In the genomic region with DNA sequence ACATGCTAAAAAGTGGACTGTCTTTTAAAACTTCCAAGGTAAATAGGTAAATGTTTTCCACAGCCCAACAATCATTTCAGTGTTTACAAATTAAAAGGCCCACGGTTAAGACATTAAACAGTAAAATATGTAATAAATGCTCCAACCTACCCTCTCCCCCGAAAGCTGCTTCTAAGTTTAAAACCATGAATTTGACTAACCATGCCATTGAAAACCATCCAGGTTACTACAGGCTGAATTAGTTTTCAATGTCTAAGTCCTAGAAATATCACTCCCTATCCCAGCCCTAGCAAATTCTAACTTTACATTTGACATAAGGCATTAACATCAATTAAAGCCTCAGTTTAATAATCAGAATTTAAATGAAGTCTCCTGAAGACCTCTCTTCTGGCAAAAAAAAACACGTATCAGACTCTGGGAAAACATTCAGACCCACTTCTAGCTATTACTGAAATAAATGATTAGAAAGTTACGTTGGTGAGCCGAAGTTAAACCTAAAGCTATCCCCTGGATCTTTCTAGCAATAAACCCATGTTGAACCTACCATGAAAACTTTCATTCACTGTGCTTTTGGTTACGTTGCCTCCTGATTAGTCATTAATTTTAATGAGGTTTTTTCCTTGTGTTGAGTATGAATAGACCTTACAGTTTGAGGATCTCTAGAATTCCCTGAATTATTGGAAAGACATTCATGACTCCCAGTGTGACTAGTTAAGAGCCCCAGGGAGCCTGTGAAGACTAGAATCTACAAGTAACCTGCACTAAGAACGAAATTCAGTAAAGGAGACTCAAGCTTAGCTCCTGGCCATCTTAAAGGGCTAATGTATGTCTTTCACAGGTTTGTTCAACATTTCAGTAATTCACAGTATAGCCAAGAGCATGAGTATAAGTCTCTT, we compare ENCODE assay signal across 1 cellular context.
TF ChIP-seq lines count a peak whose summit lies in the region.

No MANE protein-coding gene starts in this region.

TF ChIP-seq in K562, 482 proteins besides CTCF, POLR2A, EP300 and RAD21 (continues in another document):
- TF ChIP-seq CAMTA2 (CRISPR knock-in tag; conservative IDR thresholded peaks at IDR 0.05) (no peak), ELF2 (CRISPR knock-in tag; IDR thresholded peaks at IDR 0.05) (no peak), NFE2L1 (tag; IDR thresholded peaks at IDR 0.05; ENCODE audit: borderline replicate concordance, low read depth) (no peak), TAL1 (IDR thresholded peaks at IDR 0.05) (no peak), POLR2AphosphoS2 (IDR thresholded peaks at IDR 0.05; ENCODE audit: low read length) (peak; percentile 92), ZNF408 (CRISPR knock-in tag; IDR thresholded peaks at IDR 0.05; ENCODE audit: low read depth) (no peak), RUNX1 (IDR thresholded peaks at IDR 0.05; ENCODE audit: low read depth) (no peak), SP2 (IDR thresholded peaks at IDR 0.05; ENCODE audit: extremely low read depth, low read depth, low read length, poor library complexity, severe bottlenecking) (no peak), TRIM28 (IDR thresholded peaks at IDR 0.05) (no peak), ARID2 (IDR thresholded peaks at IDR 0.05) (no peak), ZFP36 (IDR thresholded peaks at IDR 0.05; ENCODE audit: low read depth, low read length, partially characterized antibody) (no peak), EP400 (IDR thresholded peaks at IDR 0.05) (no peak), OTX1 (CRISPR knock-in tag; IDR thresholded peaks at IDR 0.05) (peak; percentile 62; the same call in 1 of the 2 replicates), XRCC3 (IDR thresholded peaks at IDR 0.05) (no peak), FOXM1 (IDR thresholded peaks at IDR 0.05; ENCODE audit: low read depth) (no peak), FOXM1 (CRISPR knock-in tag; IDR thresholded peaks at IDR 0.05; ENCODE audit: low read depth) (no peak), IRF2 (CRISPR knock-in tag; IDR thresholded peaks at IDR 0.05) (no peak), ZNF431 (CRISPR knock-in tag; IDR thresholded peaks at IDR 0.05) (no peak), SAFB (IDR thresholded peaks at IDR 0.05; ENCODE audit: borderline replicate concordance, low read depth, low read length) (no peak), MTA2 (IDR thresholded peaks at IDR 0.05; ENCODE audit: low read depth) (no peak), HDAC2 (IDR thresholded peaks at IDR 0.05) (no peak), SIRT6 (IDR thresholded peaks at IDR 0.05; ENCODE audit: low read depth, low read length) (no peak), CC2D1A (IDR thresholded peaks at IDR 0.05) (no peak), THRAP3 (IDR thresholded peaks at IDR 0.05; ENCODE audit: borderline replicate concordance) (no peak), SUPT5H (IDR thresholded peaks at IDR 0.05) (peak; percentile 72), MYC (IDR thresholded peaks at IDR 0.05; ENCODE audit: low read depth, low read length) (no peak), MYC (CRISPR knock-in tag; IDR thresholded peaks at IDR 0.05; ENCODE audit: borderline replicate concordance, low read depth) (no peak), FUS (optimal IDR thresholded peaks at IDR 0.05; ENCODE audit: low read depth, low read length) (peak; percentile 48), TCF7 (IDR thresholded peaks at IDR 0.05; ENCODE audit: borderline replicate concordance) (no peak), ZNF175 (CRISPR knock-in tag; IDR thresholded peaks at IDR 0.05; ENCODE audit: low read depth) (0 out of 2 replicates have a peak, but pooled peaks have one; percentile 27), ETS2 (tag; IDR thresholded peaks at IDR 0.05; ENCODE audit: borderline replicate concordance, poor library complexity, severe bottlenecking) (no peak), ZNF717 (CRISPR knock-in tag; IDR thresholded peaks at IDR 0.05) (no peak), HNRNPH1 (optimal IDR thresholded peaks at IDR 0.05; ENCODE audit: low read depth, low read length) (no peak), GTF2A2 (tag; IDR thresholded peaks at IDR 0.05) (no peak), POLR2G (IDR thresholded peaks at IDR 0.05; ENCODE audit: low read depth, low read length) (peak; percentile 66), NCOA6 (IDR thresholded peaks at IDR 0.05) (no peak), SRSF9 (IDR thresholded peaks at IDR 0.05; ENCODE audit: borderline replicate concordance, low read depth, low read length) (no peak), NUFIP1 (IDR thresholded peaks at IDR 0.05; ENCODE audit: partially characterized antibody) (no peak), HEY1 (CRISPR knock-in tag; IDR thresholded peaks at IDR 0.05; ENCODE audit: borderline replicate concordance) (no peak), TAF9B (IDR thresholded peaks at IDR 0.05; ENCODE audit: partially characterized antibody) (no peak)
- TF ChIP-seq, protein P1, sequence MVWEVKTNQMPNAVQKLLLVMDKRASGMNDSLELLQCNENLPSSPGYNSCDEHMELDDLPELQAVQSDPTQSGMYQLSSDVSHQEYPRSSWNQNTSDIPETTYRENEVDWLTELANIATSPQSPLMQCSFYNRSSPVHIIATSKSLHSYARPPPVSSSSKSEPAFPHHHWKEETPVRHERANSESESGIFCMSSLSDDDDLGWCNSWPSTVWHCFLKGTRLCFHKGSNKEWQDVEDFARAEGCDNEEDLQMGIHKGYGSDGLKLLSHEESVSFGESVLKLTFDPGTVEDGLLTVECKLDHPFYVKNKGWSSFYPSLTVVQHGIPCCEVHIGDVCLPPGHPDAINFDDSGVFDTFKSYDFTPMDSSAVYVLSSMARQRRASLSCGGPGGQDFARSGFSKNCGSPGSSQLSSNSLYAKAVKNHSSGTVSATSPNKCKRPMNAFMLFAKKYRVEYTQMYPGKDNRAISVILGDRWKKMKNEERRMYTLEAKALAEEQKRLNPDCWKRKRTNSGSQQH (CRISPR knock-in tag; IDR thresholded peaks at IDR 0.05): peak; percentile 24; the same call in 1 of the 2 replicates
- TF ChIP-seq, protein P2, sequence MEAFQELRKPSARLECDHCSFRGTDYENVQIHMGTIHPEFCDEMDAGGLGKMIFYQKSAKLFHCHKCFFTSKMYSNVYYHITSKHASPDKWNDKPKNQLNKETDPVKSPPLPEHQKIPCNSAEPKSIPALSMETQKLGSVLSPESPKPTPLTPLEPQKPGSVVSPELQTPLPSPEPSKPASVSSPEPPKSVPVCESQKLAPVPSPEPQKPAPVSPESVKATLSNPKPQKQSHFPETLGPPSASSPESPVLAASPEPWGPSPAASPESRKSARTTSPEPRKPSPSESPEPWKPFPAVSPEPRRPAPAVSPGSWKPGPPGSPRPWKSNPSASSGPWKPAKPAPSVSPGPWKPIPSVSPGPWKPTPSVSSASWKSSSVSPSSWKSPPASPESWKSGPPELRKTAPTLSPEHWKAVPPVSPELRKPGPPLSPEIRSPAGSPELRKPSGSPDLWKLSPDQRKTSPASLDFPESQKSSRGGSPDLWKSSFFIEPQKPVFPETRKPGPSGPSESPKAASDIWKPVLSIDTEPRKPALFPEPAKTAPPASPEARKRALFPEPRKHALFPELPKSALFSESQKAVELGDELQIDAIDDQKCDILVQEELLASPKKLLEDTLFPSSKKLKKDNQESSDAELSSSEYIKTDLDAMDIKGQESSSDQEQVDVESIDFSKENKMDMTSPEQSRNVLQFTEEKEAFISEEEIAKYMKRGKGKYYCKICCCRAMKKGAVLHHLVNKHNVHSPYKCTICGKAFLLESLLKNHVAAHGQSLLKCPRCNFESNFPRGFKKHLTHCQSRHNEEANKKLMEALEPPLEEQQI (IDR thresholded peaks at IDR 0.05): no peak
- TF ChIP-seq, protein P3, sequence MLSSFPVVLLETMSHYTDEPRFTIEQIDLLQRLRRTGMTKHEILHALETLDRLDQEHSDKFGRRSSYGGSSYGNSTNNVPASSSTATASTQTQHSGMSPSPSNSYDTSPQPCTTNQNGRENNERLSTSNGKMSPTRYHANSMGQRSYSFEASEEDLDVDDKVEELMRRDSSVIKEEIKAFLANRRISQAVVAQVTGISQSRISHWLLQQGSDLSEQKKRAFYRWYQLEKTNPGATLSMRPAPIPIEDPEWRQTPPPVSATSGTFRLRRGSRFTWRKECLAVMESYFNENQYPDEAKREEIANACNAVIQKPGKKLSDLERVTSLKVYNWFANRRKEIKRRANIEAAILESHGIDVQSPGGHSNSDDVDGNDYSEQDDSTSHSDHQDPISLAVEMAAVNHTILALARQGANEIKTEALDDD (IDR thresholded peaks at IDR 0.05): peak; percentile 85
- TF ChIP-seq, protein P4, sequence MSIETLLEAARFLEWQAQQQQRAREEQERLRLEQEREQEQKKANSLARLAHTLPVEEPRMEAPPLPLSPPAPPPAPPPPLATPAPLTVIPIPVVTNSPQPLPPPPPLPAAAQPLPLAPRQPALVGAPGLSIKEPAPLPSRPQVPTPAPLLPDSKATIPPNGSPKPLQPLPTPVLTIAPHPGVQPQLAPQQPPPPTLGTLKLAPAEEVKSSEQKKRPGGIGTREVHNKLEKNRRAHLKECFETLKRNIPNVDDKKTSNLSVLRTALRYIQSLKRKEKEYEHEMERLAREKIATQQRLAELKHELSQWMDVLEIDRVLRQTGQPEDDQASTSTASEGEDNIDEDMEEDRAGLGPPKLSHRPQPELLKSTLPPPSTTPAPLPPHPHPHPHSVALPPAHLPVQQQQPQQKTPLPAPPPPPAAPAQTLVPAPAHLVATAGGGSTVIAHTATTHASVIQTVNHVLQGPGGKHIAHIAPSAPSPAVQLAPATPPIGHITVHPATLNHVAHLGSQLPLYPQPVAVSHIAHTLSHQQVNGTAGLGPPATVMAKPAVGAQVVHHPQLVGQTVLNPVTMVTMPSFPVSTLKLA (conservative IDR thresholded peaks at IDR 0.05): no peak
- TF ChIP-seq, protein P5, sequence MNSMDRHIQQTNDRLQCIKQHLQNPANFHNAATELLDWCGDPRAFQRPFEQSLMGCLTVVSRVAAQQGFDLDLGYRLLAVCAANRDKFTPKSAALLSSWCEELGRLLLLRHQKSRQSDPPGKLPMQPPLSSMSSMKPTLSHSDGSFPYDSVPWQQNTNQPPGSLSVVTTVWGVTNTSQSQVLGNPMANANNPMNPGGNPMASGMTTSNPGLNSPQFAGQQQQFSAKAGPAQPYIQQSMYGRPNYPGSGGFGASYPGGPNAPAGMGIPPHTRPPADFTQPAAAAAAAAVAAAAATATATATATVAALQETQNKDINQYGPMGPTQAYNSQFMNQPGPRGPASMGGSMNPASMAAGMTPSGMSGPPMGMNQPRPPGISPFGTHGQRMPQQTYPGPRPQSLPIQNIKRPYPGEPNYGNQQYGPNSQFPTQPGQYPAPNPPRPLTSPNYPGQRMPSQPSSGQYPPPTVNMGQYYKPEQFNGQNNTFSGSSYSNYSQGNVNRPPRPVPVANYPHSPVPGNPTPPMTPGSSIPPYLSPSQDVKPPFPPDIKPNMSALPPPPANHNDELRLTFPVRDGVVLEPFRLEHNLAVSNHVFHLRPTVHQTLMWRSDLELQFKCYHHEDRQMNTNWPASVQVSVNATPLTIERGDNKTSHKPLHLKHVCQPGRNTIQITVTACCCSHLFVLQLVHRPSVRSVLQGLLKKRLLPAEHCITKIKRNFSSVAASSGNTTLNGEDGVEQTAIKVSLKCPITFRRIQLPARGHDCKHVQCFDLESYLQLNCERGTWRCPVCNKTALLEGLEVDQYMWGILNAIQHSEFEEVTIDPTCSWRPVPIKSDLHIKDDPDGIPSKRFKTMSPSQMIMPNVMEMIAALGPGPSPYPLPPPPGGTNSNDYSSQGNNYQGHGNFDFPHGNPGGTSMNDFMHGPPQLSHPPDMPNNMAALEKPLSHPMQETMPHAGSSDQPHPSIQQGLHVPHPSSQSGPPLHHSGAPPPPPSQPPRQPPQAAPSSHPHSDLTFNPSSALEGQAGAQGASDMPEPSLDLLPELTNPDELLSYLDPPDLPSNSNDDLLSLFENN (IDR thresholded peaks at IDR 0.05; ENCODE audit: low read depth in 2 of 2, low read length in 2 of 2): peak in 1 of 2 experiments; percentile 63; a peak in 1 of 4 replicates
- TF ChIP-seq, protein P6, sequence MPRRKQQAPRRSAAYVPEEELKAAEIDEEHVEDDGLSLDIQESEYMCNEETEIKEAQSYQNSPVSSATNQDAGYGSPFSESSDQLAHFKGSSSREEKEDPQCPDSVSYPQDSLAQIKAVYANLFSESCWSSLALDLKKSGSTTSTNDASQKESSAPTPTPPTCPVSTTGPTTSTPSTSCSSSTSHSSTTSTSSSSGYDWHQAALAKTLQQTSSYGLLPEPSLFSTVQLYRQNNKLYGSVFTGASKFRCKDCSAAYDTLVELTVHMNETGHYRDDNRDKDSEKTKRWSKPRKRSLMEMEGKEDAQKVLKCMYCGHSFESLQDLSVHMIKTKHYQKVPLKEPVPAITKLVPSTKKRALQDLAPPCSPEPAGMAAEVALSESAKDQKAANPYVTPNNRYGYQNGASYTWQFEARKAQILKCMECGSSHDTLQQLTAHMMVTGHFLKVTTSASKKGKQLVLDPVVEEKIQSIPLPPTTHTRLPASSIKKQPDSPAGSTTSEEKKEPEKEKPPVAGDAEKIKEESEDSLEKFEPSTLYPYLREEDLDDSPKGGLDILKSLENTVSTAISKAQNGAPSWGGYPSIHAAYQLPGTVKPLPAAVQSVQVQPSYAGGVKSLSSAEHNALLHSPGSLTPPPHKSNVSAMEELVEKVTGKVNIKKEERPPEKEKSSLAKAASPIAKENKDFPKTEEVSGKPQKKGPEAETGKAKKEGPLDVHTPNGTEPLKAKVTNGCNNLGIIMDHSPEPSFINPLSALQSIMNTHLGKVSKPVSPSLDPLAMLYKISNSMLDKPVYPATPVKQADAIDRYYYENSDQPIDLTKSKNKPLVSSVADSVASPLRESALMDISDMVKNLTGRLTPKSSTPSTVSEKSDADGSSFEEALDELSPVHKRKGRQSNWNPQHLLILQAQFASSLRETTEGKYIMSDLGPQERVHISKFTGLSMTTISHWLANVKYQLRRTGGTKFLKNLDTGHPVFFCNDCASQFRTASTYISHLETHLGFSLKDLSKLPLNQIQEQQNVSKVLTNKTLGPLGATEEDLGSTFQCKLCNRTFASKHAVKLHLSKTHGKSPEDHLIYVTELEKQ (CRISPR knock-in tag; IDR thresholded peaks at IDR 0.05): no peak
- TF ChIP-seq, protein P7, sequence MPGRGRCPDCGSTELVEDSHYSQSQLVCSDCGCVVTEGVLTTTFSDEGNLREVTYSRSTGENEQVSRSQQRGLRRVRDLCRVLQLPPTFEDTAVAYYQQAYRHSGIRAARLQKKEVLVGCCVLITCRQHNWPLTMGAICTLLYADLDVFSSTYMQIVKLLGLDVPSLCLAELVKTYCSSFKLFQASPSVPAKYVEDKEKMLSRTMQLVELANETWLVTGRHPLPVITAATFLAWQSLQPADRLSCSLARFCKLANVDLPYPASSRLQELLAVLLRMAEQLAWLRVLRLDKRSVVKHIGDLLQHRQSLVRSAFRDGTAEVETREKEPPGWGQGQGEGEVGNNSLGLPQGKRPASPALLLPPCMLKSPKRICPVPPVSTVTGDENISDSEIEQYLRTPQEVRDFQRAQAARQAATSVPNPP (IDR thresholded peaks at IDR 0.05; ENCODE audit: borderline replicate concordance, insufficient read depth, insufficient read length): no peak
